In the genomic region with DNA sequence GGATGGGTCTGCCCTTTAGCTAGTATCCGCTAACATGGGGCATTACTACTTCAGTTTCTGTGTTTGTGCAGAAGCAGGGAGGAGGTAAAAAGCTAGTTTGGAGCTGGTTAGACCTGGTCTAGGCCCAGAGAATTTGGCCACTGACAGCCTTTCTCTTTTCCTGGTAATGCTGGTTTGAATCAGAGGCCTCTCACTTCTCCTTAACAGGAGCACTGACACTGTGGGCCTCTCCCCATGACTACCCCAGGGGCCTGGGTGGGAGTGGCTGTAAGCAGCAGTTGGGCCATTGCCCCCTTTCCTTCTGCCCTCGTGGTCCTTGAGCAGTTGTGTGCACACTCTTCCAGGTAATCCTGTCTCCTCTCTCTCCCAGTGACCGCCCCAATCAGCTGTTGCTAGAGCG, we compare ENCODE assay signal across 24 cellular contexts. TPM values are rescaled to one million over a fixed set of nuclear protein-coding genes. Genes with fewer than 3 reads are reported as not detected.
"Had no signal": no experiment of that assay in that cellular context is flagged by ENCODE, and none has a peak within 500 bp of the region (broad histone marks: within the 10 kb centered on the region; RNA-seq: fewer than 3 reads in every experiment).

No MANE protein-coding gene starts in this region.

- ATAC-seq: Panc1, PC-3 had no signal

- H3K9me3 ChIP-seq: SK-N-SH had no signal

- H3K27ac ChIP-seq: RWPE1 had no signal

- H3K9ac ChIP-seq: SK-N-SH had no signal

- DNase-seq: KBM-7, MV-4-11, NCI-H1048, NCI-H1105, NCI-H1417, NCI-H1436 treated with DMSO at 0.1 percent for 48 hours, NCI-H1694, NCI-H187 treated with DMSO at 0.1 percent for 48 hours, NCI-H2029 treated with DMSO at 0.1 percent for 48 hours, NCI-H2171 treated with DMSO at 0.1 percent for 48 hours, NCI-H345, NCI-H446 treated with DMSO at 0.1 percent for 48 hours, NCI-H510A treated with DMSO at 0.1 percent for 48 hours, NCI-H526, PC-3, SHP77, SK-N-SH, SW 1271 had no signal

- H3K4me2 ChIP-seq: SK-N-SH had no signal

RNA-seq across cellular contexts. Expression of a gene that starts 8.5 kb away (rescaled TPM):
- total RNA-seq: HT-29, LHCN-M2, OCI-LY7, SK-MEL-5 had no signal
